21 cellular contexts compared by ENCODE assay signal in the genomic region with DNA sequence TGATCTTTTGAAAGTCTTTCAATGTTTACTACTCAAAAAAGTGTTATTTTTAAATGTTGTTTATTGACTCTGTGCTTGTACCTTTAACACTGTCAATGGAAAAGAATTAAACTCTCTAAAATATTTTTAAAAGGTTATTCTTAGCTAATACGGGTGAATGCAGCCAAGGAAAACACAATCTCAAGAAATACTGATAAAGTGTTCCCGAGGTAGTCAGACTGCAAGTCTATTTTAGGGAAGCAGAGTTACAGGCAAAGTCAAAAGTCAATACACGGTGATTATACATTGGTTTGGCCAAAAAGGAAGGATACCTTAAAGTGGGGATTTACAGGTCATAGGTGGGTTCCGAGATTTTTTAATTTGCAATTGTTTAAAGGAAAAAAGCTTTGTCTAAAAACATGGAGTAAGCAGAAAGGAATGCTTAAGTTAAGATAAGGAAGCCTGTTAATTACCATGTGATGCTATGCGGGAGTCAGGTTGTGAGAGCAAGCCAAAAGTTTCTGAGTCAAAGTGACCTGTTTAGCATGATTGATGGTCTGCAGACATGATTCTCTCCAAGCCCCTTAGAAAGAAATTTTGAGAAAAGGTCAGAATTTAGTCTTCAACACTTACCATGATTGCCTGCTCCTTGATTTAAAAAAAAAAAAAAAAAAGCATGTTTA.
A peak's percentile ranks its signal among the peaks of the same experiment; 100 is the strongest.
DNase-seq lines count a peak whose midpoint lies in the region; ATAC-seq and TF ChIP-seq lines count a peak whose summit lies in the region.
"Had no signal": no experiment of that assay in that cellular context is flagged by ENCODE, and none has a peak within 500 bp of the region (broad histone marks: within the 10 kb centered on the region; RNA-seq: fewer than 3 reads in every experiment).

No MANE protein-coding gene starts in this region.

- no peaks in the 10 kb centered on the region for H3K4me1 ChIP-seq in right atrium auricular region
- no peaks in the 10 kb centered on the region for H3K4me1 ChIP-seq in uterus
- H3K4me1 ChIP-seq: BLaER1, parathyroid adenoma, stomach, vagina had no signal

- intact Hi-C loops in Right ventricle myocardium superior (cut with DNase I) (no loop called here), uterus (cut with DNase I; ENCODE audit: low total_unique reads) (no loop called here)

- ATAC-seq in Right ventricle myocardium superior (ENCODE audit: poor library complexity) = peak; percentile 79

- no peak for TF ChIP-seq CTCF in right atrium auricular region (IDR thresholded peaks at IDR 0.05)
- TF ChIP-seq CTCF in fibroblast of pulmonary artery (IDR thresholded peaks at IDR 0.05; ENCODE audit: low read length, missing control alignments) = no peak
- no peak for TF ChIP-seq CTCF in uterus (IDR thresholded peaks at IDR 0.05)

- H3K4me3 ChIP-seq in right atrium auricular region = no peak overlapping the region
- H3K4me3 ChIP-seq in fibroblast of pulmonary artery (replicated peaks; ENCODE audit: low read depth, low read length) = no peak overlapping the region
- no peak overlapping the region for H3K4me3 ChIP-seq in uterus
- H3K4me3 ChIP-seq: BLaER1, dorsolateral prefrontal cortex, lung, stomach, vagina had no signal

- TF ChIP-seq POLR2A in uterus (IDR thresholded peaks at IDR 0.05) = no peak

- no peaks in the 10 kb centered on the region for H3K9me3 ChIP-seq in right atrium auricular region
- H3K9me3 ChIP-seq in uterus = no peaks in the 10 kb centered on the region
- H3K9me3 ChIP-seq: stomach, vagina had no signal

- no peaks in the 10 kb centered on the region for H3K36me3 ChIP-seq in right atrium auricular region
- no peaks in the 10 kb centered on the region for H3K36me3 ChIP-seq in uterus
- H3K36me3 ChIP-seq: BLaER1, stomach, vagina, WERI-Rb-1 had no signal

- DNase-seq in Right ventricle myocardium superior (no peak), right atrium auricular region (ENCODE audit: low spot score) (no peak), fibroblast of pulmonary artery (ENCODE audit: low read depth) (peak; percentile 47), left kidney (ENCODE audit: low read depth, low spot score) (peak; percentile 3), uterus (peak; percentile 17 to 49), NCI-H524 treated with DMSO at 0.1 percent for 48 hours (lab: John Stamatoyannopoulos, UW) (no peak), HPDE6-E6E7 (ENCODE audit: extremely low spot score) (no peak), NCI-H1417 (lab: John Stamatoyannopoulos, UW) (no peak)
- DNase-seq: activated CD4-positive, alpha-beta T cell treated with anti-CD3 and anti-CD28 coated beads, Interleukin-2, amount 50 U/mL, for 48 hours; activated naive CD4-positive, alpha-beta T cell treated with anti-CD3 and anti-CD28 coated beads for 36 hours; dorsolateral prefrontal cortex; NCI-H1417 treated with DMSO at 0.1 percent for 48 hours; NCI-H69; OCI-M1; stimulated activated CD4-positive, alpha-beta T cell treated with anti-CD3 and anti-CD28 coated beads, Interleukin-2, amount 100 ng/mL, for 24 hours; stomach; WERI-Rb-1 had no signal

- H3K27ac ChIP-seq in right atrium auricular region (peak overlapping the region in 1 of 2 donors; percentile 19), uterus (peak overlapping the region; percentile 57 to 68)
- H3K27ac ChIP-seq: BLaER1, dorsolateral prefrontal cortex, parathyroid adenoma, stomach, vagina, WERI-Rb-1 had no signal

- H3K27me3 ChIP-seq in right atrium auricular region = no peaks in the 10 kb centered on the region
- H3K27me3 ChIP-seq in uterus = no peaks in the 10 kb centered on the region
- H3K27me3 ChIP-seq: stomach, vagina had no signal

Comparison
In these comparisons a context has a peak if more than half of its experiments do, and no peak if none do; other contexts are left out.
1. DNase-seq: peak in fibroblast of pulmonary artery (single experiment), left kidney (single experiment) and uterus (2 of 2); none in Right ventricle myocardium superior (single experiment), right atrium auricular region (single experiment), NCI-H524 treated with DMSO at 0.1 percent for 48 hours (single experiment), HPDE6-E6E7 (single experiment) and NCI-H1417 (0 of 3).